ENCODE assay signal across 19 cellular contexts in genomic region chr16:31899505-31899904, GRCh38. TPM values are rescaled to one million over a fixed set of nuclear protein-coding genes. Genes with fewer than 3 reads are reported as not detected.
DNase-seq lines count a peak whose midpoint lies in the region; ATAC-seq and TF ChIP-seq lines count a peak whose summit lies in the region.
"Had no signal": no experiment of that assay in that cellular context is flagged by ENCODE, and none has a peak within 500 bp of the region (broad histone marks: within the 10 kb centered on the region; RNA-seq: fewer than 3 reads in every experiment).

No MANE protein-coding gene starts in this region.

- CTCF ChIA-PET in activated naive CD4-positive, alpha-beta T cell treated with anti-CD3 and anti-CD28 coated beads, Interleukin-2, amount 10 ng/mL, durations not matched to agents 7 days and 5 days (lab: Charles Lee): no interaction called here
- CTCF ChIA-PET in activated CD4-positive, alpha-beta memory T cell treated with anti-CD3 and anti-CD28 coated beads, Interleukin-2, amount 10 ng/mL, durations not matched to agents 7 days and 5 days (lab: Charles Lee): no interaction called here

- H2AK5ac ChIP-seq in mesendoderm (ENCODE audit: low read length): no peak overlapping the region

- DNase-seq in activated naive CD4-positive, alpha-beta T cell treated with anti-CD3 and anti-CD28 coated beads, Interleukin-2, amount 10 ng/mL, durations not matched to agents 7 days and 5 days: no peak
- DNase-seq in activated naive CD4-positive, alpha-beta T cell treated with anti-CD3 and anti-CD28 coated beads, Interleukin-2, amount 50 U/mL, for 16 hours: no peak
- no peak for DNase-seq in activated CD4-positive, alpha-beta memory T cell treated with anti-CD3 and anti-CD28 coated beads, Interleukin-2, amount 10 ng/mL, durations not matched to agents 7 days and 5 days
- no peak for DNase-seq in central memory CD8-positive, alpha-beta T cell (ENCODE audit: low spot score in 2 of 2)
- DNase-seq in progenitor cell of endocrine pancreas (ENCODE audit: low spot score, unreplicated experiment): no peak
- DNase-seq in DMS79 (lab: John Stamatoyannopoulos, UW): no peak
- DNase-seq in NCI-H2029 (lab: John Stamatoyannopoulos, UW): no peak
- DNase-seq in mesendoderm: no peak
- DNase-seq: ACHN; H7; KG1; NCI-H1048; NCI-H2107; NCI-H345; NCI-H69; NK-92 treated with Interleukin-12 subunit alpha and Interleukin-12 subunit beta, amount 100 ng/mL, for 24 hours; OCI-M1; RPMI8226 had no signal

- H3K4me3 ChIP-seq in mesendoderm (ENCODE audit: low read length): no peak overlapping the region

- H3K4me2 ChIP-seq in mesendoderm (ENCODE audit: low read length): no peak overlapping the region

- WGBS in mesendoderm (ENCODE audit: extremely low coverage, insufficient coverage, low lambda C conversion rate): no CpG with 5 or more reads among the region's 2 CpGs

- no peak overlapping the region for H2BK5ac ChIP-seq in mesendoderm (ENCODE audit: low read length)

- no peaks in the 10 kb centered on the region for H3K27me3 ChIP-seq in mesendoderm (ENCODE audit: insufficient read depth, low read length, poor library complexity)

- no peak overlapping the region for H3K18ac ChIP-seq in mesendoderm (ENCODE audit: low read length)

- no peak overlapping the region for H3K9ac ChIP-seq in mesendoderm (ENCODE audit: low read length)

- H3K27me3 Mint-ChIP-seq in activated naive CD4-positive, alpha-beta T cell treated with anti-CD3 and anti-CD28 coated beads, Interleukin-2, amount 10 ng/mL, durations not matched to agents 7 days and 5 days: no peaks in the 10 kb centered on the region
- H3K27me3 Mint-ChIP-seq in activated CD4-positive, alpha-beta memory T cell treated with anti-CD3 and anti-CD28 coated beads, Interleukin-2, amount 10 ng/mL, durations not matched to agents 7 days and 5 days: no peaks in the 10 kb centered on the region
- no peaks in the 10 kb centered on the region for H3K27me3 Mint-ChIP-seq in central memory CD8-positive, alpha-beta T cell
- H3K27me3 Mint-ChIP-seq in progenitor cell of endocrine pancreas: no peaks in the 10 kb centered on the region
- H3K27me3 Mint-ChIP-seq: B cell had no signal

- no peak overlapping the region for H3K23ac ChIP-seq in mesendoderm (ENCODE audit: low read length)

- peaks cover 7% of the 10 kb centered on the region for H3K36me3 ChIP-seq in mesendoderm (ENCODE audit: control insufficient read depth, insufficient read depth, low read length)

- POLR2A ChIA-PET in activated CD4-positive, alpha-beta memory T cell treated with anti-CD3 and anti-CD28 coated beads, Interleukin-2, amount 10 ng/mL, durations not matched to agents 7 days and 5 days (lab: Charles Lee): no interaction called here

- H3K4me3 Mint-ChIP-seq in activated naive CD4-positive, alpha-beta T cell treated with anti-CD3 and anti-CD28 coated beads, Interleukin-2, amount 10 ng/mL, durations not matched to agents 7 days and 5 days: no peak overlapping the region
- H3K4me3 Mint-ChIP-seq in activated CD4-positive, alpha-beta memory T cell treated with anti-CD3 and anti-CD28 coated beads, Interleukin-2, amount 10 ng/mL, durations not matched to agents 7 days and 5 days: no peak overlapping the region
- H3K4me3 Mint-ChIP-seq in central memory CD8-positive, alpha-beta T cell: no peak overlapping the region
- H3K4me3 Mint-ChIP-seq in progenitor cell of endocrine pancreas (ENCODE audit: low read depth): no peak overlapping the region
- H3K4me3 Mint-ChIP-seq: B cell had no signal

- no peak overlapping the region for H3K56ac ChIP-seq in mesendoderm (ENCODE audit: low read length)

- no peaks in the 10 kb centered on the region for H3K79me2 ChIP-seq in mesendoderm (ENCODE audit: control insufficient read depth, insufficient read depth, low read length)

- no peak overlapping the region for H4K8ac ChIP-seq in mesendoderm (ENCODE audit: low read depth, low read length)

- H3K27ac ChIP-seq in mesendoderm (ENCODE audit: low read depth, low read length): no peak overlapping the region

- H3K4me1 Mint-ChIP-seq in activated naive CD4-positive, alpha-beta T cell treated with anti-CD3 and anti-CD28 coated beads, Interleukin-2, amount 10 ng/mL, durations not matched to agents 7 days and 5 days: peaks cover 7% of the 10 kb centered on the region
- H3K4me1 Mint-ChIP-seq in activated CD4-positive, alpha-beta memory T cell treated with anti-CD3 and anti-CD28 coated beads, Interleukin-2, amount 10 ng/mL, durations not matched to agents 7 days and 5 days: peaks cover 24% of the 10 kb centered on the region
- peaks cover 39% of the 10 kb centered on the region for H3K4me1 Mint-ChIP-seq in central memory CD8-positive, alpha-beta T cell
- no peaks in the 10 kb centered on the region for H3K4me1 Mint-ChIP-seq in progenitor cell of endocrine pancreas (ENCODE audit: low read depth)

- H3K4me1 ChIP-seq in mesendoderm (ENCODE audit: control insufficient read depth, low read depth, low read length): no peaks in the 10 kb centered on the region

- no peak for TF ChIP-seq CTCF in progenitor cell of endocrine pancreas (IDR thresholded peaks at IDR 0.05; ENCODE audit: unreplicated experiment)

- H3K36me3 Mint-ChIP-seq in activated naive CD4-positive, alpha-beta T cell treated with anti-CD3 and anti-CD28 coated beads, Interleukin-2, amount 10 ng/mL, durations not matched to agents 7 days and 5 days: peaks cover 85% of the 10 kb centered on the region
- peaks cover 89% of the 10 kb centered on the region for H3K36me3 Mint-ChIP-seq in activated CD4-positive, alpha-beta memory T cell treated with anti-CD3 and anti-CD28 coated beads, Interleukin-2, amount 10 ng/mL, durations not matched to agents 7 days and 5 days (ENCODE audit: low read depth)
- peaks cover 31% of the 10 kb centered on the region for H3K36me3 Mint-ChIP-seq in central memory CD8-positive, alpha-beta T cell (ENCODE audit: insufficient read depth)
- peaks cover 75% of the 10 kb centered on the region for H3K36me3 Mint-ChIP-seq in progenitor cell of endocrine pancreas (ENCODE audit: insufficient read depth)

- peak overlapping the region; percentile 43 for H3K27ac Mint-ChIP-seq in activated naive CD4-positive, alpha-beta T cell treated with anti-CD3 and anti-CD28 coated beads, Interleukin-2, amount 10 ng/mL, durations not matched to agents 7 days and 5 days
- peak overlapping the region; percentile 45 for H3K27ac Mint-ChIP-seq in activated CD4-positive, alpha-beta memory T cell treated with anti-CD3 and anti-CD28 coated beads, Interleukin-2, amount 10 ng/mL, durations not matched to agents 7 days and 5 days
- H3K27ac Mint-ChIP-seq in central memory CD8-positive, alpha-beta T cell (ENCODE audit: low read depth): peak overlapping the region; percentile 80
- peak overlapping the region; percentile 72 for H3K27ac Mint-ChIP-seq in progenitor cell of endocrine pancreas
- H3K27ac Mint-ChIP-seq: B cell had no signal

- H3K79me1 ChIP-seq in mesendoderm (ENCODE audit: low read length): peaks cover under 1% of the 10 kb centered on the region

- H3K9me3 Mint-ChIP-seq in activated naive CD4-positive, alpha-beta T cell treated with anti-CD3 and anti-CD28 coated beads, Interleukin-2, amount 10 ng/mL, durations not matched to agents 7 days and 5 days: peaks cover 65% of the 10 kb centered on the region
- peaks cover 64% of the 10 kb centered on the region for H3K9me3 Mint-ChIP-seq in activated CD4-positive, alpha-beta memory T cell treated with anti-CD3 and anti-CD28 coated beads, Interleukin-2, amount 10 ng/mL, durations not matched to agents 7 days and 5 days
- H3K9me3 Mint-ChIP-seq in central memory CD8-positive, alpha-beta T cell: peaks cover 12% of the 10 kb centered on the region
- H3K9me3 Mint-ChIP-seq in progenitor cell of endocrine pancreas (ENCODE audit: low read depth): peaks cover 54% of the 10 kb centered on the region

- H2BK15ac ChIP-seq in mesendoderm (replicated peaks; ENCODE audit: low read depth): no peak overlapping the region

- no peak overlapping the region for H3K4ac ChIP-seq in mesendoderm (ENCODE audit: low read depth, low read length)

- no peak overlapping the region for H2BK120ac ChIP-seq in mesendoderm (ENCODE audit: low read depth, low read length)

- H4K5ac ChIP-seq in mesendoderm (ENCODE audit: low read length): no peak overlapping the region

- ATAC-seq in central memory CD8-positive, alpha-beta T cell (replicated peaks; ENCODE audit: extremely low read depth, poor library complexity, severe bottlenecking): no peak

RNA-seq across cellular contexts. Expression of gene ZNF267, which starts 25.9 kb away (rescaled TPM):
- 10 to 100 TPM; 86.2 to 88.3 TPM for total RNA-seq in activated CD4-positive, alpha-beta memory T cell treated with anti-CD3 and anti-CD28 coated beads, Interleukin-2, amount 10 ng/mL, durations not matched to agents 7 days and 5 days
- 15.3 and 15.5 TPM in 2 replicates for total RNA-seq in progenitor cell of endocrine pancreas
- 15.7 TPM for polyA plus RNA-seq in mesendoderm (2013, experiment 1 of 2)
- polyA plus RNA-seq in mesendoderm (2013, experiment 2 of 2): 15.4 TPM
